ENCODE assay signal across 1 cellular context in the genomic region with DNA sequence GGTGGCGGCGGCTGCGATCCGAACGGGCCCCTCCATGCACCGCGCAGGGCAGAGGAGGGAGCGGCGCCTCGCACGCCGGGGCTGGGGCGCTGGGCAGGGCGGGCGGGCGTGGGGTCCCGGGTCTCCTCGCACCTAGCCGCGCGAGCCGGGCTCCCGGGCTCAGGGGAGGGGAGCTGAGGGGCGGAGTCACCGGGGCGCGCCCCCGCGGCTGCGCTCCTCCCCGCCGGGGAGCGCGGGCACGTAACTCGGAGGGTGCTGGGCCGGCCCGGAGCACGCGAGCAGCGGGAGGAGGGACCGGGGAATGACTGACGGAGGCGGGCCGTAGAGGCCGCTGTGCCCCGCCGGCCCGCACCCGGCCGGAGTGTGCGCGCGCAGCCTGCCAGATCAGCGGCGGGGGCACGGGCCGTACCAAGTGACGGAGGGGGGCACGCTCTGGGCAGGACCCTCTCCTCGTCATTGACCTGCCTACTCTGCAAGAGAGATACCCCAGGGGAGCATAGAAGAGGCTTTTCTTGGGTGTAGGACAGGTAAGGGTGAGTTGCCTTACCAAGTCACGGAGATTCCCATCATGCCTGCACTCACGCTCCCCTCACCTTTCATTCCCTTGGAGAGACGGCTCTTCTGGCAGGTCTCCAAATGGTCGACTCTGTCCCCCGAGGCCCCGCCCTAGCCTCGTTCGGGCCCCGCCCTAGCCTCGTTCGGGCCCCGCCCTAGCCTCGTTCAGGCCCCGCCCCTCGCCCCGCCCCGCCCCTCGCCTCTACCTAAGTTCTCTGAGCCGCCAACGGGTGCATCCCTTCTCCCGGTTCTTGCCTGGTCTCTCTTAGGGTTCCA.
TF ChIP-seq lines count a peak whose summit lies in the region.

Gene CDON, minus strand, starts transcription at position 188 of the 831 bp plus-strand sequence. CDS start 39,390 bp downstream, outside the sequence.

TF ChIP-seq in HepG2, 621 proteins besides CTCF, POLR2A, EP300 and RAD21 (continued from another document and continues in another):
- TF ChIP-seq ZFP91 (CRISPR knock-in tag; IDR thresholded peaks at IDR 0.05; ENCODE audit: borderline replicate concordance): peak; percentile 41; the same call in 1 of the 2 replicates
- peak; percentile 25; the same call in 1 of the 2 replicates for TF ChIP-seq SIN3A (IDR thresholded peaks at IDR 0.05; ENCODE audit: borderline replicate concordance, low read depth, low read length)
- TF ChIP-seq FOXK1 (CRISPR knock-in tag; IDR thresholded peaks at IDR 0.05; ENCODE audit: borderline replicate concordance, low read depth): peak; percentile 60; the same call in 1 of the 2 replicates
- no peak; the same call in none of the 2 replicates for TF ChIP-seq RARA (CRISPR knock-in tag; IDR thresholded peaks at IDR 0.05)
- TF ChIP-seq DMTF1 (CRISPR knock-in tag; IDR thresholded peaks at IDR 0.05): no peak
- no peak for TF ChIP-seq ZNF44 (CRISPR knock-in tag; IDR thresholded peaks at IDR 0.05)
- TF ChIP-seq ZNF335 (CRISPR knock-in tag; IDR thresholded peaks at IDR 0.05): no peak
- no peak for TF ChIP-seq MTERF4 (CRISPR knock-in tag; IDR thresholded peaks at IDR 0.05)
- TF ChIP-seq SAFB2 (CRISPR knock-in tag; IDR thresholded peaks at IDR 0.05; ENCODE audit: borderline replicate concordance, low read depth): 0 out of 2 replicates have a peak, but pooled peaks have one; percentile 20
- TF ChIP-seq RNF2 (conservative IDR thresholded peaks at IDR 0.05; ENCODE audit: low read depth): no peak
- no peak for TF ChIP-seq SNAPC2 (CRISPR knock-in tag; IDR thresholded peaks at IDR 0.05)
- TF ChIP-seq RARG (CRISPR knock-in tag; IDR thresholded peaks at IDR 0.05; ENCODE audit: low read depth): no peak; the same call in 1 of the 2 replicates
- no peak for TF ChIP-seq FOXA1 (IDR thresholded peaks at IDR 0.05)
- TF ChIP-seq FOXA1 (CRISPR knock-in tag; IDR thresholded peaks at IDR 0.05): no peak
- 0 out of 2 replicates have a peak, but pooled peaks have one; percentile 38 for TF ChIP-seq TARDBP (CRISPR knock-in tag; IDR thresholded peaks at IDR 0.05)
- TF ChIP-seq SPEN (CRISPR knock-in tag; IDR thresholded peaks at IDR 0.05; ENCODE audit: low read depth): peak; percentile 42
- no peak for TF ChIP-seq NR2F6 (IDR thresholded peaks at IDR 0.05)
- no peak for TF ChIP-seq NR2F6 (CRISPR knock-in tag; IDR thresholded peaks at IDR 0.05)
- TF ChIP-seq GMEB1 (CRISPR knock-in tag; IDR thresholded peaks at IDR 0.05; ENCODE audit: borderline replicate concordance): peak; percentile 37; the same call in 1 of the 2 replicates
- TF ChIP-seq ZBTB26 (CRISPR knock-in tag; IDR thresholded peaks at IDR 0.05; ENCODE audit: borderline replicate concordance): peak; percentile 51; the same call in 1 of the 2 replicates
- peak; percentile 31; the same call in 1 of the 2 replicates for TF ChIP-seq UBTF (CRISPR knock-in tag; IDR thresholded peaks at IDR 0.05)
- TF ChIP-seq MYC (CRISPR knock-in tag; IDR thresholded peaks at IDR 0.05; ENCODE audit: borderline replicate concordance): peak; percentile 51; the same call in 1 of the 2 replicates
- TF ChIP-seq, protein P1, sequence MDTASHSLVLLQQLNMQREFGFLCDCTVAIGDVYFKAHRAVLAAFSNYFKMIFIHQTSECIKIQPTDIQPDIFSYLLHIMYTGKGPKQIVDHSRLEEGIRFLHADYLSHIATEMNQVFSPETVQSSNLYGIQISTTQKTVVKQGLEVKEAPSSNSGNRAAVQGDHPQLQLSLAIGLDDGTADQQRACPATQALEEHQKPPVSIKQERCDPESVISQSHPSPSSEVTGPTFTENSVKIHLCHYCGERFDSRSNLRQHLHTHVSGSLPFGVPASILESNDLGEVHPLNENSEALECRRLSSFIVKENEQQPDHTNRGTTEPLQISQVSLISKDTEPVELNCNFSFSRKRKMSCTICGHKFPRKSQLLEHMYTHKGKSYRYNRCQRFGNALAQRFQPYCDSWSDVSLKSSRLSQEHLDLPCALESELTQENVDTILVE (CRISPR knock-in tag; IDR thresholded peaks at IDR 0.05): peak; percentile 40
- peak; percentile 69; the same call in 1 of the 2 replicates for TF ChIP-seq ZSCAN31 (CRISPR knock-in tag; IDR thresholded peaks at IDR 0.05; ENCODE audit: low read depth)
- TF ChIP-seq POGK (CRISPR knock-in tag; conservative IDR thresholded peaks at IDR 0.05): peak; percentile 52; the same call in 1 of the 2 replicates
- TF ChIP-seq ZMYM3 (CRISPR knock-in tag; IDR thresholded peaks at IDR 0.05): no peak; the same call in 1 of the 2 replicates
- TF ChIP-seq, protein P2, sequence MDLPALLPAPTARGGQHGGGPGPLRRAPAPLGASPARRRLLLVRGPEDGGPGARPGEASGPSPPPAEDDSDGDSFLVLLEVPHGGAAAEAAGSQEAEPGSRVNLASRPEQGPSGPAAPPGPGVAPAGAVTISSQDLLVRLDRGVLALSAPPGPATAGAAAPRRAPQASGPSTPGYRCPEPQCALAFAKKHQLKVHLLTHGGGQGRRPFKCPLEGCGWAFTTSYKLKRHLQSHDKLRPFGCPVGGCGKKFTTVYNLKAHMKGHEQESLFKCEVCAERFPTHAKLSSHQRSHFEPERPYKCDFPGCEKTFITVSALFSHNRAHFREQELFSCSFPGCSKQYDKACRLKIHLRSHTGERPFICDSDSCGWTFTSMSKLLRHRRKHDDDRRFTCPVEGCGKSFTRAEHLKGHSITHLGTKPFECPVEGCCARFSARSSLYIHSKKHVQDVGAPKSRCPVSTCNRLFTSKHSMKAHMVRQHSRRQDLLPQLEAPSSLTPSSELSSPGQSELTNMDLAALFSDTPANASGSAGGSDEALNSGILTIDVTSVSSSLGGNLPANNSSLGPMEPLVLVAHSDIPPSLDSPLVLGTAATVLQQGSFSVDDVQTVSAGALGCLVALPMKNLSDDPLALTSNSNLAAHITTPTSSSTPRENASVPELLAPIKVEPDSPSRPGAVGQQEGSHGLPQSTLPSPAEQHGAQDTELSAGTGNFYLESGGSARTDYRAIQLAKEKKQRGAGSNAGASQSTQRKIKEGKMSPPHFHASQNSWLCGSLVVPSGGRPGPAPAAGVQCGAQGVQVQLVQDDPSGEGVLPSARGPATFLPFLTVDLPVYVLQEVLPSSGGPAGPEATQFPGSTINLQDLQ (CRISPR knock-in tag; IDR thresholded peaks at IDR 0.05): 0 out of 2 replicates have a peak, but pooled peaks have one; percentile 43
- TF ChIP-seq STAG1 (CRISPR knock-in tag; IDR thresholded peaks at IDR 0.05): peak; percentile 51
- TF ChIP-seq MAFK (conservative IDR thresholded peaks at IDR 0.05 in 1 of 2, IDR thresholded peaks at IDR 0.05 in 1 of 2; ENCODE audit: low read length in 2 of 2): no peak
- peak; percentile 43; the same call in 1 of the 2 replicates for TF ChIP-seq TGIF2 (CRISPR knock-in tag; IDR thresholded peaks at IDR 0.05)
- TF ChIP-seq KDM2A (CRISPR knock-in tag; IDR thresholded peaks at IDR 0.05; ENCODE audit: borderline replicate concordance, low read depth): 0 out of 2 replicates have a peak, but pooled peaks have one; percentile 48
- peak; percentile 42; the same call in 1 of the 2 replicates for TF ChIP-seq SOX5 (CRISPR knock-in tag; IDR thresholded peaks at IDR 0.05; ENCODE audit: borderline replicate concordance)
- no peak for TF ChIP-seq HOXD1 (CRISPR knock-in tag; IDR thresholded peaks at IDR 0.05)
- TF ChIP-seq TFDP2 (CRISPR knock-in tag; IDR thresholded peaks at IDR 0.05): peak; percentile 65; the same call in 1 of the 2 replicates
- peak; percentile 46; the same call in 1 of the 2 replicates for TF ChIP-seq ZNF350 (CRISPR knock-in tag; IDR thresholded peaks at IDR 0.05; ENCODE audit: borderline replicate concordance, low read depth)
- no peak for TF ChIP-seq ZNF773 (CRISPR knock-in tag; IDR thresholded peaks at IDR 0.05; ENCODE audit: borderline replicate concordance)
- no peak for TF ChIP-seq ARID2 (CRISPR knock-in tag; IDR thresholded peaks at IDR 0.05; ENCODE audit: borderline replicate concordance)
